Comparison of ENCODE assay signal across 30 cellular contexts in genomic region chr5:21685016-21685415, GRCh38.
"Had no signal": no experiment of that assay in that cellular context is flagged by ENCODE, and none has a peak within 500 bp of the region (broad histone marks: within the 10 kb centered on the region; RNA-seq: fewer than 3 reads in every experiment).

No MANE protein-coding gene starts in this region.

- H3K27ac ChIP-seq: adrenal gland, ascending aorta, breast epithelium, cardiac muscle cell, colonic mucosa, epithelial cell of prostate, esophagus squamous epithelium, gastroesophageal sphincter, heart right ventricle, VCaP had no signal

- ATAC-seq: activated CD4-positive, alpha-beta T cell treated with anti-CD3 and anti-CD28 coated beads for 36 hours; activated CD8-positive, alpha-beta memory T cell treated with anti-CD3 and anti-CD28 coated beads, Interleukin-2, amount 10 ng/mL, durations not matched to agents 7 days and 5 days; activated CD8-positive, alpha-beta T cell treated with anti-CD3 and anti-CD28 coated beads, Interleukin-2, amount 10 ng/mL, durations not matched to agents 7 days and 5 days; activated naive CD8-positive, alpha-beta T cell treated with anti-CD3 and anti-CD28 coated beads, Interleukin-2, amount 50 U/mL, for 24 hours; gastroesophageal sphincter; heart right ventricle; WTC11 had no signal

- H3K4me1 ChIP-seq: ascending aorta, breast epithelium, colonic mucosa, gastroesophageal sphincter, heart right ventricle had no signal

- DNase-seq: activated CD4-positive, alpha-beta memory T cell treated with anti-CD3 and anti-CD28 coated beads for 36 hours; activated CD4-positive, alpha-beta T cell treated with anti-CD3 and anti-CD28 coated beads for 36 hours; activated CD4-positive, alpha-beta T cell treated with anti-CD3 and anti-CD28 coated beads, Interleukin-2, amount 10 ng/mL, durations not matched to agents 24 days and 14 days; activated CD8-positive, alpha-beta memory T cell treated with anti-CD3 and anti-CD28 coated beads, Interleukin-2, amount 10 ng/mL, durations not matched to agents 7 days and 5 days; activated CD8-positive, alpha-beta memory T cell treated with anti-CD3 and anti-CD28 coated beads, Interleukin-2, amount 50 U/mL, for 4 hours; activated CD8-positive, alpha-beta T cell treated with anti-CD3 and anti-CD28 coated beads, Interleukin-2, amount 10 ng/mL, durations not matched to agents 7 days and 5 days; activated effector memory CD4-positive, alpha-beta T cell treated with anti-CD3 and anti-CD28 coated beads, Interleukin-2, amount 50 U/mL, for 16 hours; activated naive CD4-positive, alpha-beta T cell treated with anti-CD3 and anti-CD28 coated beads for 36 hours; activated naive CD8-positive, alpha-beta T cell treated with anti-CD3 and anti-CD28 coated beads for 36 hours; activated naive CD8-positive, alpha-beta T cell treated with anti-CD3 and anti-CD28 coated beads, Interleukin-2, amount 50 U/mL, for 24 hours; activated T-cell treated with anti-CD3 and anti-CD28 coated beads, Interleukin-2, amount 50 U/mL, for 1 hour; activated T-cell treated with anti-CD3 and anti-CD28 coated beads, Interleukin-2, amount 50 U/mL, for 48 hours; adrenal gland; central memory CD4-positive, alpha-beta T cell; cerebellar nuclear complex; colonic mucosa; effector CD8-positive, alpha-beta T cell; esophagus squamous epithelium; foreskin melanocyte; heart right ventricle; T-helper 2 cell had no signal

- H3K27me3 ChIP-seq: adrenal gland, ascending aorta, breast epithelium, cardiac muscle cell, colonic mucosa, esophagus squamous epithelium, gastroesophageal sphincter, heart right ventricle had no signal

- H3K36me3 ChIP-seq: adrenal gland, ascending aorta, breast epithelium, cardiac muscle cell, colonic mucosa, esophagus squamous epithelium, gastroesophageal sphincter, heart right ventricle had no signal

- H3K4me3 ChIP-seq: adrenal gland, ascending aorta, breast epithelium, cardiac muscle cell, colonic mucosa, esophagus squamous epithelium, gastroesophageal sphincter, heart right ventricle had no signal

- FAIRE-seq: endometrium, TTC549 had no signal
